ENCODE assay signal across 20 cellular contexts in the genomic region with DNA sequence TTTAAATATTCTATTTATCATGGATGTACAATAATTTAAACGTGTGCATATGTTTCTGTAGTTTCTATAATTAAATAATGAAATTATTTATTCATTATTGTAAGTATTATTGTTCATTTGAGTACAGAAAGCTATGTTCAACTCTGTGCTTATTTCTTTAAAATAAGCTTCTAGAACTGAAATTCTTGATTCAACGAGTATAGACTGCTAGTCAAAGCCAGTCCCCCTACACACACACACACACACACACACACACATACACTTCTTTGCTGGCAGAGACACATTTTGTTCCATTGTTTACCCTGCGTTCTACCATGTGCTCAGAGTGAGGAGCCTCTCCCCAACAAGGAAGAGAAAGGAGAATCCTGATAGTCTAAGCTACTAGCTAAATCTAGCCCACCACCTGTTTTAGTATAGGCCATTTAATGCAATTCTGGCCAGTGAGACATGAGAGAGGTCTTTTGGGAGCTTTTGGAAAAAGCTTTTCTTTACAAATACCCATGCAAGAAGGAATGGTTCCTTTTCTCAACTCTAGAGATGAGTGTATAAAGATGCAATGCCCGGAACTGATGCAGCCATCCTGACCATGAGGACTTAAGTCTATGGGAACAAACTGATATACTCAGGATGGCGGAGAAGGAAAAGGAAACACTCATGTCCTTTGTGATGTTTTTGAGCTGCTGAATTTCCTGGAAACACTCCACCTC.
DNase-seq lines count a peak whose midpoint lies in the region; ATAC-seq, FAIRE-seq and TF ChIP-seq lines count a peak whose summit lies in the region.
"Had no signal": no experiment of that assay in that cellular context is flagged by ENCODE, and none has a peak within 500 bp of the region (broad histone marks: within the 10 kb centered on the region; RNA-seq: fewer than 3 reads in every experiment).

No MANE protein-coding gene starts in this region.

- DNase-seq in A549 (ENCODE audit: low read depth in 1 of 2, low spot score in 1 of 2), result no peak
- DNase-seq in GM12892 (ENCODE audit: insufficient read length), result no peak
- peak; percentile 19 for DNase-seq in NCI-H2029 (lab: John Stamatoyannopoulos, UW)
- DNase-seq in endothelial cell (ENCODE audit: low spot score), result no peak
- DNase-seq in HuH-7.5 (ENCODE audit: low spot score), result no peak
- no peak for DNase-seq in NCI-H1092 (lab: John Stamatoyannopoulos, UW)
- DNase-seq in activated naive CD8-positive, alpha-beta T cell treated with anti-CD3 and anti-CD28 coated beads for 36 hours, result no peak
- DNase-seq: 8988T; Calu3; CD8-positive, alpha-beta T cell; H9; Kasumi-1; KG1 had no signal

- ATAC-seq in A549, result no peak
- no peak for ATAC-seq in GM21528 (IDR thresholded peaks at IDR 0.05; ENCODE audit: low FRiP score, unreplicated experiment)
- ATAC-seq: CD8-positive, alpha-beta T cell had no signal

- no peak overlapping the region for H3K4me3 ChIP-seq in A549
- H3K4me3 ChIP-seq: BLaER1 treated with 17β-estradiol and CSF1 and Interleukin-3, amounts not matched to agents 10 nM and 100 nM had no signal

- TF ChIP-seq EP300 in A549 (IDR thresholded peaks at IDR 0.05), result no peak

- H3K4me3 Mint-ChIP-seq in endothelial cell (ENCODE audit: unreplicated experiment), result no peak overlapping the region
- H3K4me3 Mint-ChIP-seq in activated naive CD8-positive, alpha-beta T cell treated with anti-CD3 and anti-CD28 coated beads for 36 hours, result no peak overlapping the region
- H3K4me3 Mint-ChIP-seq: B cell; CD8-positive, alpha-beta T cell; H9; IgD-negative memory B cell had no signal

- no peaks in the 10 kb centered on the region for H3K4me1 ChIP-seq in A549

- peaks cover 10% of the 10 kb centered on the region for H3K36me3 Mint-ChIP-seq in endothelial cell (ENCODE audit: low read depth, unreplicated experiment)
- H3K36me3 Mint-ChIP-seq in activated naive CD8-positive, alpha-beta T cell treated with anti-CD3 and anti-CD28 coated beads for 36 hours, result no peaks in the 10 kb centered on the region
- H3K36me3 Mint-ChIP-seq: CD8-positive, alpha-beta T cell had no signal

- no peak for FAIRE-seq in A549 (lab: Jason Lieb, UNC)
- peak; percentile 5 for FAIRE-seq in GM12892 (lab: Jason Lieb, UNC)
- FAIRE-seq: G401.6, H1, HTR-8/SVneo had no signal

- CTCF ChIA-PET in A549 (lab: Yijun Ruan, JAX), result interaction anchor here (0.8 to 2.3 kb wide), 2 partner anchors 10 to 34 kb away, joined by 4 to 8 read pairs; no protein-coding TSS in a partner anchor

- peaks cover 8% of the 10 kb centered on the region for H3K4me1 Mint-ChIP-seq in endothelial cell (ENCODE audit: unreplicated experiment)
- H3K4me1 Mint-ChIP-seq in activated naive CD8-positive, alpha-beta T cell treated with anti-CD3 and anti-CD28 coated beads for 36 hours, result no peaks in the 10 kb centered on the region

- no peak for TF ChIP-seq RAD21 in A549 (conservative IDR thresholded peaks at IDR 0.05 in 1 of 2, IDR thresholded peaks at IDR 0.05 in 1 of 2)

- no peak overlapping the region for H3K4me2 ChIP-seq in A549
- H3K4me2 ChIP-seq: BLaER1 treated with 17β-estradiol and CSF1 and Interleukin-3, amounts not matched to agents 10 nM and 100 nM had no signal

- POLR2A ChIA-PET in A549 (lab: Yijun Ruan, JAX), result no interaction called here

- H3K27me3 Mint-ChIP-seq in endothelial cell (ENCODE audit: unreplicated experiment), result peaks cover 1% of the 10 kb centered on the region
- H3K27me3 Mint-ChIP-seq in activated naive CD8-positive, alpha-beta T cell treated with anti-CD3 and anti-CD28 coated beads for 36 hours, result peaks cover 4% of the 10 kb centered on the region
- H3K27me3 Mint-ChIP-seq: IgD-negative memory B cell had no signal

- no peak for TF ChIP-seq CTCF in A549 (IDR thresholded peaks at IDR 0.05)
- no peak for TF ChIP-seq CTCF in endothelial cell (IDR thresholded peaks at IDR 0.05; ENCODE audit: unreplicated experiment)

- TF ChIP-seq POLR2A in A549 (IDR thresholded peaks at IDR 0.05; ENCODE audit: low read length) (no peak), GM12892 (IDR thresholded peaks at IDR 0.05; ENCODE audit: low read depth, low read length) (no peak)

- H3K27ac ChIP-seq in A549, result no peak overlapping the region
- H3K27ac ChIP-seq: BLaER1 treated with 17β-estradiol and CSF1 and Interleukin-3, amounts not matched to agents 10 nM and 100 nM had no signal

- no peaks in the 10 kb centered on the region for H3K9me3 Mint-ChIP-seq in endothelial cell (ENCODE audit: unreplicated experiment)
- H3K9me3 Mint-ChIP-seq in activated naive CD8-positive, alpha-beta T cell treated with anti-CD3 and anti-CD28 coated beads for 36 hours, result no peaks in the 10 kb centered on the region
- H3K9me3 Mint-ChIP-seq: CD8-positive, alpha-beta T cell; IgD-negative memory B cell had no signal

- H3K27ac Mint-ChIP-seq in endothelial cell (ENCODE audit: unreplicated experiment), result peak overlapping the region; percentile 95
- H3K27ac Mint-ChIP-seq in activated naive CD8-positive, alpha-beta T cell treated with anti-CD3 and anti-CD28 coated beads for 36 hours, result no peak overlapping the region
- H3K27ac Mint-ChIP-seq: B cell; CD8-positive, alpha-beta T cell; H9; IgD-negative memory B cell had no signal

- no peaks in the 10 kb centered on the region for H3K9me3 ChIP-seq in A549

- WGBS in A549 (ENCODE audit: missing lambda C conversion rate), result 25% methylated on average over 5 of the region's 5 CpGs

TF ChIP-seq in A549, 52 proteins besides CTCF, POLR2A, EP300 and RAD21:
- TF ChIP-seq RNF2 (IDR thresholded peaks at IDR 0.05; ENCODE audit: borderline replicate concordance, low read depth), result peak; percentile 94; the same call in 1 of the 2 replicates
- TF ChIP-seq HOXB5 (CRISPR knock-in tag; IDR thresholded peaks at IDR 0.05), result no peak
- 0 out of 2 replicates have a peak, but pooled peaks have one; percentile 20 for TF ChIP-seq CBX8 (IDR thresholded peaks at IDR 0.05)
